Comparison of ENCODE assay signal across 2 cellular contexts in the genomic region with DNA sequence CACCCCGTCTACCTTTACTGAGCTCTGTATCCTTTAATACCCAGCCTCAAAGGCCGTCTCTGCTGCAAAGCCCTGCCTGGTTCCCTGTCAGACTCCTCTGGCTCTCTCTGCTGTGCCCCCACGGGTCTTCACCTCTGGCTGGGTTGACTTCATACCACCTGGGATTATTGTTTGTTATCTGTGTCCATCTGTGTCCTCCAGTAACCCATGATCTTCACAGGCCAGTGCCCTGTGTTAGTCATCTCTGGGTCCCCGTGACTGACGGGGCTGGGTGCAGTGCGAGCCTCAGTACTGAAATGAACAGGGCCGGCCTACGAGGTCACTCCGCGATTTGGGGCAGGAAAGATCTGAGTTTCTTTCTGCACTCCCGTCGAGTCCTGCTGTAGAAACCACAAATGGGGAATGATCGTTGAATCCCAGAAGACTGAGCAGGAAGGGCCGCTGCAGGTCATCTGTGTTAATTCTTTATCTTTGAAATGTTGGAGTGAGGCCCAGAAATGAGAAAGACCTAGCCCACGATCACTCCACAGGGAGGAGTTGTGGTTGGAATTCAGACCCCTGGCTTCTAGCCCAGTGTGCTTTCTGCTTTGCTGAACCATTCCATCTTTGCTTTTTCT.
TF ChIP-seq lines count a peak whose summit lies in the region.

No MANE protein-coding gene starts in this region.

TF ChIP-seq in GM12878, 131 proteins besides CTCF, POLR2A, EP300 and RAD21:
- TF ChIP-seq, protein P1, sequence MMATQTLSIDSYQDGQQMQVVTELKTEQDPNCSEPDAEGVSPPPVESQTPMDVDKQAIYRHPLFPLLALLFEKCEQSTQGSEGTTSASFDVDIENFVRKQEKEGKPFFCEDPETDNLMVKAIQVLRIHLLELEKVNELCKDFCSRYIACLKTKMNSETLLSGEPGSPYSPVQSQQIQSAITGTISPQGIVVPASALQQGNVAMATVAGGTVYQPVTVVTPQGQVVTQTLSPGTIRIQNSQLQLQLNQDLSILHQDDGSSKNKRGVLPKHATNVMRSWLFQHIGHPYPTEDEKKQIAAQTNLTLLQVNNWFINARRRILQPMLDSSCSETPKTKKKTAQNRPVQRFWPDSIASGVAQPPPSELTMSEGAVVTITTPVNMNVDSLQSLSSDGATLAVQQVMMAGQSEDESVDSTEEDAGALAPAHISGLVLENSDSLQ (IDR thresholded peaks at IDR 0.05), result 0 out of 2 replicates have a peak, but pooled peaks have one; percentile 16
- no peak for TF ChIP-seq RBBP5 (conservative IDR thresholded peaks at IDR 0.05)

TF ChIP-seq in HepG2, 621 proteins besides CTCF, POLR2A, EP300 and RAD21:
- TF ChIP-seq ZNF274 (CRISPR knock-in tag; IDR thresholded peaks at IDR 0.05) (no peak), PLRG1 (conservative IDR thresholded peaks at IDR 0.05) (no peak), FOSL2 (CRISPR knock-in tag; IDR thresholded peaks at IDR 0.05) (peak; percentile 49), ZBTB7B (CRISPR knock-in tag; IDR thresholded peaks at IDR 0.05) (0 out of 2 replicates have a peak, but pooled peaks have one; percentile 14), RFX1 (IDR thresholded peaks at IDR 0.05) (no peak)
- TF ChIP-seq, protein P2, sequence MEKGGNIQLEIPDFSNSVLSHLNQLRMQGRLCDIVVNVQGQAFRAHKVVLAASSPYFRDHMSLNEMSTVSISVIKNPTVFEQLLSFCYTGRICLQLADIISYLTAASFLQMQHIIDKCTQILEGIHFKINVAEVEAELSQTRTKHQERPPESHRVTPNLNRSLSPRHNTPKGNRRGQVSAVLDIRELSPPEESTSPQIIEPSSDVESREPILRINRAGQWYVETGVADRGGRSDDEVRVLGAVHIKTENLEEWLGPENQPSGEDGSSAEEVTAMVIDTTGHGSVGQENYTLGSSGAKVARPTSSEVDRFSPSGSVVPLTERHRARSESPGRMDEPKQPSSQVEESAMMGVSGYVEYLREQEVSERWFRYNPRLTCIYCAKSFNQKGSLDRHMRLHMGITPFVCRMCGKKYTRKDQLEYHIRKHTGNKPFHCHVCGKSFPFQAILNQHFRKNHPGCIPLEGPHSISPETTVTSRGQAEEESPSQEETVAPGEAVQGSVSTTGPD (CRISPR knock-in tag; IDR thresholded peaks at IDR 0.05), result no peak
- TF ChIP-seq, protein P3, sequence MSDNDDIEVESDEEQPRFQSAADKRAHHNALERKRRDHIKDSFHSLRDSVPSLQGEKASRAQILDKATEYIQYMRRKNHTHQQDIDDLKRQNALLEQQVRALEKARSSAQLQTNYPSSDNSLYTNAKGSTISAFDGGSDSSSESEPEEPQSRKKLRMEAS (IDR thresholded peaks at IDR 0.05), result no peak
